ENCODE assay signal across 8 cellular contexts in the genomic region with DNA sequence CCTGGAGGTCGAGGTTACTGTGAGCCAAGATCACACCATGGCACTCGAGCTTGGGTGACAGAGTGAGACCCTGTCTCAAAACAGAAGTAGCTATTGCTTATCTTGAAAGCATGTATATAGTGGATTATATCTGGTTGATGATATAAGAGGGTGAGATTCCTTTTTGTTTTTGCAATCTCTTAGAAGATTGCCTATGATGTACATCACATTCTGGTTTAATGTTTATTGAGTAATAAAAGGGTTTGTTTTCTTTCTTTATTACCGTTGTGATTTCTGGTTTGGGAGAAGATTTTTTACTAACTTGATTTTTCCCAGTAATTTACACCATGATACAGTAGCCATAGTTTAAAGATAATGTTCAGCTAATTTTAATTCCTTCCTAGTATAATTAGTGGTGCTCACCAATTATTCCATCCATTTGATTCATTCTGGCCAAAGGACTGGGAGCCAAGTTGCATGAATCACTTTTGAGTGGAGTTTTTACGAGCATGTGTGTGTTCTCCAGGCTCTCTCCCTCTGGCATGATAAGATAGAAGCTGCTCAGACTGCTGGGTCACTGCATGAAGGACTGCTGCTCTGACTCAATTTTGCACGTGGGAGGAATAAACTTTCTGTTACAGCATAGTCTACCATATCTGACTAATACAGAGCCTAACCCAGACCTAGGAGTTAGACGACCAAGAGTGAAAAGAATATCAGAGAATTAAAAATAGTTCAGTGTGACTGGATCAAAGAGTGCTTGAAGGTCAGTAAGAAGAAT. TPM values are rescaled to one million over a fixed set of nuclear protein-coding genes. Genes with fewer than 3 reads are reported as not detected.
DNase-seq lines count a peak whose midpoint lies in the region; ATAC-seq, FAIRE-seq and TF ChIP-seq lines count a peak whose summit lies in the region.

No MANE protein-coding gene starts in this region.

- TF ChIP-seq CTCF in retinal pigment epithelial cell (conservative IDR thresholded peaks at IDR 0.05; ENCODE audit: low read depth, low read length), result no peak

- H3F3A ChIP-seq in GM23248 (ENCODE audit: insufficient read depth), result peaks cover 25% of the 10 kb centered on the region

- peak overlapping the region; percentile 54 for H3K27ac ChIP-seq in GM23248

- no peaks in the 10 kb centered on the region for H3K27me3 ChIP-seq in GM23248 (replicated peaks; ENCODE audit: insufficient read depth)

- no peak overlapping the region for H3K4me3 ChIP-seq in GM23248
- no peak overlapping the region for H3K4me3 ChIP-seq in retinal pigment epithelial cell (ENCODE audit: low read length)

- H3K4me1 ChIP-seq in GM23248 (ENCODE audit: insufficient read depth), result peaks cover 35% of the 10 kb centered on the region

- peak; percentile 96 for FAIRE-seq in RCC 7860 (lab: Jason Lieb, UNC)

- peak; percentile 95 for DNase-seq in GM23248
- DNase-seq in RCC 7860 (ENCODE audit: low spot score), result peak; percentile 93
- DNase-seq in fibroblast of the conjunctiva (ENCODE audit: low read depth), result peak; percentile 59
- peak; percentile 76 for DNase-seq in retinal pigment epithelial cell (ENCODE audit: low read depth)
- no peak for DNase-seq in COR-L47 (lab: John Stamatoyannopoulos, UW)
- DNase-seq in NCI-H2171 (lab: John Stamatoyannopoulos, UW), result no peak

- no peaks in the 10 kb centered on the region for H4K20me1 ChIP-seq in GM23248 (ENCODE audit: insufficient read depth)

- peak overlapping the region; percentile 24 for H3K4me2 ChIP-seq in GM23248 (ENCODE audit: unreplicated experiment)

- no peaks in the 10 kb centered on the region for H3K79me2 ChIP-seq in GM23248 (ENCODE audit: insufficient read depth)

- H3K9me2 ChIP-seq in GM23248 (ENCODE audit: insufficient read depth), result no peaks in the 10 kb centered on the region

- no peaks in the 10 kb centered on the region for H3K36me3 ChIP-seq in GM23248 (ENCODE audit: low read depth)

- in situ Hi-C loops in GM23248 (cut with MboI), result no loop called here

- H3K9me3 ChIP-seq in GM23248 (ENCODE audit: low read depth), result no peaks in the 10 kb centered on the region

- ATAC-seq in HG02973 (IDR thresholded peaks at IDR 0.05; ENCODE audit: unreplicated experiment) (no peak), HG03097 (IDR thresholded peaks at IDR 0.05; ENCODE audit: low FRiP score, unreplicated experiment) (no peak)

- H2AFZ ChIP-seq in GM23248, result no peak overlapping the region

- WGBS in GM23248 (ENCODE audit: low coverage in 1 of 2, low lambda C conversion rate in 2 of 2, missing lambda C conversion rate in 2 of 2), 2 experiments, result 32 to 33% methylated on average over 6 of the region's 6 CpGs

- no peak overlapping the region for H3K9ac ChIP-seq in GM23248

RNA-seq across cellular contexts. Expression of gene TSPAN13, which starts 13.5 kb away (rescaled TPM):
- total RNA-seq in GM23248 (2014; rRNA removed; shearing (Covaris generic)), result 4.2 and 6.2 TPM in 2 replicates
- polyA plus RNA-seq in GM23248 (2016; fragmentation: Nextera tagmentation; extraction: Ambion mirVana), result 9.0 and 10.2 TPM in 2 replicates

Comparison
In these comparisons a context has a peak if more than half of its experiments do, and no peak if none do; other contexts are left out.
1. DNase-seq: peak in GM23248 (single experiment), RCC 7860 (single experiment), fibroblast of the conjunctiva (single experiment) and retinal pigment epithelial cell (single experiment); none in COR-L47 (single experiment) and NCI-H2171 (single experiment).